ENCODE assay signal across 1 cellular context in the genomic region with DNA sequence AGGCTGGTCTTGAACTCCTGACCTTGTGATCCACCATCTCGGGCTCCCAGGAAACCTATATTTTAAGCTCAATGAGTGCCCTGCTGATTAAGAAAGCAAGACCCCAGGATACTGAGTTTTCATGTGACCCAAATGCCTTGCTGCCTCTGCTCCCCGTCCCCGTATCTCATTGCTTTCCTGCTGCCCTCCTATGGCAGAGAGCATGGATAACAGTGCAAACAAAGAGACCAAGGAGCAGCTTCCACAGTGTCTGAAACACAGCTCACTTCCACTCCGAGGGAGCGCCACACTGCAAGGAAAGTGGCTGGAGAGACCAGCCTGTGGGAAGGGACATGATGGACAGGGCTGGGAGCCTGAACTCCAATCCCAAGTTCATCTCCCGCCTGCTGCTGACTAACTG.
TF ChIP-seq lines count a peak whose summit lies in the region.

No MANE protein-coding gene starts in this region.

TF ChIP-seq in HCT116, 20 proteins besides CTCF, POLR2A, EP300 and RAD21 (continued from another document):
- TF ChIP-seq, protein P1, sequence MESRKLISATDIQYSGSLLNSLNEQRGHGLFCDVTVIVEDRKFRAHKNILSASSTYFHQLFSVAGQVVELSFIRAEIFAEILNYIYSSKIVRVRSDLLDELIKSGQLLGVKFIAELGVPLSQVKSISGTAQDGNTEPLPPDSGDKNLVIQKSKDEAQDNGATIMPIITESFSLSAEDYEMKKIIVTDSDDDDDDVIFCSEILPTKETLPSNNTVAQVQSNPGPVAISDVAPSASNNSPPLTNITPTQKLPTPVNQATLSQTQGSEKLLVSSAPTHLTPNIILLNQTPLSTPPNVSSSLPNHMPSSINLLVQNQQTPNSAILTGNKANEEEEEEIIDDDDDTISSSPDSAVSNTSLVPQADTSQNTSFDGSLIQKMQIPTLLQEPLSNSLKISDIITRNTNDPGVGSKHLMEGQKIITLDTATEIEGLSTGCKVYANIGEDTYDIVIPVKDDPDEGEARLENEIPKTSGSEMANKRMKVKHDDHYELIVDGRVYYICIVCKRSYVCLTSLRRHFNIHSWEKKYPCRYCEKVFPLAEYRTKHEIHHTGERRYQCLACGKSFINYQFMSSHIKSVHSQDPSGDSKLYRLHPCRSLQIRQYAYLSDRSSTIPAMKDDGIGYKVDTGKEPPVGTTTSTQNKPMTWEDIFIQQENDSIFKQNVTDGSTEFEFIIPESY (IDR thresholded peaks at IDR 0.05; ENCODE audit: extremely low read depth, insufficient replicate concordance, low read length): no peak
- TF ChIP-seq ZFX (IDR thresholded peaks at IDR 0.05) (no peak), CBX3 (IDR thresholded peaks at IDR 0.05; ENCODE audit: low read depth) (no peak)
